Comparison of ENCODE assay signal across 10 cellular contexts in genomic region chr3:151305081-151305777, GRCh38. TPM values are rescaled to one million over a fixed set of nuclear protein-coding genes. Genes with fewer than 3 reads are reported as not detected.
DNase-seq lines count a peak whose midpoint lies in the region; ATAC-seq and TF ChIP-seq lines count a peak whose summit lies in the region.
"Had no signal": no experiment of that assay in that cellular context is flagged by ENCODE, and none has a peak within 500 bp of the region (broad histone marks: within the 10 kb centered on the region; RNA-seq: fewer than 3 reads in every experiment).

No MANE protein-coding gene starts in this region.

- no peak for TF ChIP-seq POLR2A in sigmoid colon (IDR thresholded peaks at IDR 0.05)

- peak; percentile 61 for DNase-seq in NCI-H510A treated with DMSO at 0.1 percent for 48 hours (lab: John Stamatoyannopoulos, UW)
- no peak for DNase-seq in NCI-H510A (lab: John Stamatoyannopoulos, UW)
- no peak for DNase-seq in activated CD4-positive, alpha-beta T cell treated with anti-CD3 and anti-CD28 coated beads, Interleukin-2, amount 10 ng/mL, durations not matched to agents 7 days and 5 days
- peak; percentile 94 to 96 for DNase-seq in foreskin fibroblast
- DNase-seq in sigmoid colon, result peak; percentile 67
- no peak for DNase-seq in germinal center (ENCODE audit: low spot score)
- no peak for DNase-seq in stimulated activated naive CD4-positive, alpha-beta T cell treated with Interleukin-2 at 50 U/mL for 16 hours (lab: John Stamatoyannopoulos, UW)

- H3K4me1 Mint-ChIP-seq in activated CD4-positive, alpha-beta T cell treated with anti-CD3 and anti-CD28 coated beads, Interleukin-2, amount 10 ng/mL, durations not matched to agents 7 days and 5 days, result peaks cover 33% of the 10 kb centered on the region

- TF ChIP-seq CTCF in foreskin fibroblast (IDR thresholded peaks at IDR 0.05; ENCODE audit: low read depth, low read length), result no peak
- no peak for TF ChIP-seq CTCF in sigmoid colon (IDR thresholded peaks at IDR 0.05)

- no peaks in the 10 kb centered on the region for H3K9me3 Mint-ChIP-seq in activated CD4-positive, alpha-beta T cell treated with anti-CD3 and anti-CD28 coated beads, Interleukin-2, amount 10 ng/mL, durations not matched to agents 7 days and 5 days

- H3K27ac Mint-ChIP-seq in activated CD4-positive, alpha-beta T cell treated with anti-CD3 and anti-CD28 coated beads, Interleukin-2, amount 10 ng/mL, durations not matched to agents 7 days and 5 days, result peak overlapping the region; percentile 4

- H3K36me3 ChIP-seq in sigmoid colon, result no peaks in the 10 kb centered on the region
- H3K36me3 ChIP-seq: BLaER1 had no signal

- H3K4me3 ChIP-seq in foreskin fibroblast (ENCODE audit: low read depth in 1 of 2, low read length in 2 of 2) (peak overlapping the region in 1 of 2 donors; percentile 4), sigmoid colon (no peak overlapping the region)
- H3K4me3 ChIP-seq: BLaER1 had no signal

- intact Hi-C loops in sigmoid colon (cut with DNase I), result no loop called here

- ATAC-seq in HG02981 (IDR thresholded peaks at IDR 0.05; ENCODE audit: unreplicated experiment), result no peak

- no peak overlapping the region for H3K4me3 Mint-ChIP-seq in activated CD4-positive, alpha-beta T cell treated with anti-CD3 and anti-CD28 coated beads, Interleukin-2, amount 10 ng/mL, durations not matched to agents 7 days and 5 days

- no peaks in the 10 kb centered on the region for H3K27me3 Mint-ChIP-seq in activated CD4-positive, alpha-beta T cell treated with anti-CD3 and anti-CD28 coated beads, Interleukin-2, amount 10 ng/mL, durations not matched to agents 7 days and 5 days

- POLR2A ChIA-PET in activated CD4-positive, alpha-beta T cell treated with anti-CD3 and anti-CD28 coated beads, Interleukin-2, amount 10 ng/mL, durations not matched to agents 7 days and 5 days (lab: Charles Lee), result interaction anchor here (0.7 kb wide), 1 partner anchor 168 kb away, joined by 3 read pairs; no protein-coding TSS in a partner anchor

- CTCF ChIA-PET in activated CD4-positive, alpha-beta T cell treated with anti-CD3 and anti-CD28 coated beads, Interleukin-2, amount 10 ng/mL, durations not matched to agents 7 days and 5 days (lab: Charles Lee), result interaction anchor here (0.5 to 2.3 kb wide), 10 partner anchors 8 to 137 kb away, joined by 3 to 8 read pairs (median 5); partner anchors contain the start of genes GPR87 and P2RY14

- peak overlapping the region in 1 of 4 donors; percentile 4 for H3K27ac ChIP-seq in sigmoid colon
- H3K27ac ChIP-seq: BLaER1 had no signal

- 42 to 67% methylated on average over 7 of the region's 7 CpGs for WGBS in sigmoid colon, 2 donors

- TF ChIP-seq EP300 in sigmoid colon (IDR thresholded peaks at IDR 0.05), result no peak

- no peaks in the 10 kb centered on the region for H3K9me3 ChIP-seq in sigmoid colon
- H3K9me3 ChIP-seq: BLaER1 had no signal

- no peaks in the 10 kb centered on the region for H3K27me3 ChIP-seq in sigmoid colon
- H3K27me3 ChIP-seq: BLaER1 had no signal

- H3K4me1 ChIP-seq in sigmoid colon, result peaks cover 0 to 11% (median 4%) of the 10 kb centered on the region in 4 donors
- H3K4me1 ChIP-seq: BLaER1 had no signal

- peaks cover 1% of the 10 kb centered on the region for H3K36me3 Mint-ChIP-seq in activated CD4-positive, alpha-beta T cell treated with anti-CD3 and anti-CD28 coated beads, Interleukin-2, amount 10 ng/mL, durations not matched to agents 7 days and 5 days (ENCODE audit: low read depth)

RNA-seq across cellular contexts. Expression of gene GPR87, which starts 11.4 kb away (rescaled TPM):
- total RNA-seq in activated CD4-positive, alpha-beta T cell treated with anti-CD3 and anti-CD28 coated beads, Interleukin-2, amount 10 ng/mL, durations not matched to agents 7 days and 5 days, result under 1 TPM; 0.22 to 0.40 TPM
- not detected for total RNA-seq in sigmoid colon
- under 1 TPM in 1 of 3 donors, not detected in 2; 0.07 TPM for polyA plus RNA-seq in sigmoid colon

RNA-seq across cellular contexts. Expression of gene P2RY13, which starts 24.1 kb away (rescaled TPM):
- not detected for total RNA-seq in activated CD4-positive, alpha-beta T cell treated with anti-CD3 and anti-CD28 coated beads, Interleukin-2, amount 10 ng/mL, durations not matched to agents 7 days and 5 days
- 1 to 10 TPM in 2 of 4 donors, under 1 TPM in 2; 0.28 to 2.3 (median 1.3) TPM for total RNA-seq in sigmoid colon
- polyA plus RNA-seq in sigmoid colon, result 1 to 10 TPM in 2 of 3 donors, under 1 TPM in 1; 0.60 to 3.9 (median 3.0) TPM
- total RNA-seq: pulmonary artery endothelial cell had no signal

RNA-seq across cellular contexts. Expression of gene P2RY14, which starts 26.9 kb away (rescaled TPM):
- total RNA-seq in activated CD4-positive, alpha-beta T cell treated with anti-CD3 and anti-CD28 coated beads, Interleukin-2, amount 10 ng/mL, durations not matched to agents 7 days and 5 days, result under 1 TPM; 0.25 to 0.27 TPM
- 10 to 100 TPM in 2 of 4 donors, 1 to 10 TPM in 2; 6.5 to 26.7 (median 14.9) TPM for total RNA-seq in sigmoid colon
- polyA plus RNA-seq in sigmoid colon, result 1 to 10 TPM; 2.5 to 4.2 (median 3.4) TPM
- total RNA-seq: pulmonary artery endothelial cell had no signal

Comparison
In these comparisons a context has a peak if more than half of its experiments do, and no peak if none do; other contexts are left out.
1. DNase-seq: peak in NCI-H510A treated with DMSO at 0.1 percent for 48 hours (single experiment), foreskin fibroblast (2 of 2) and sigmoid colon (single experiment); none in NCI-H510A (single experiment), activated CD4-positive, alpha-beta T cell treated with anti-CD3 and anti-CD28 coated beads, Interleukin-2, amount 10 ng/mL, durations not matched to agents 7 days and 5 days (single experiment), germinal center (single experiment) and stimulated activated naive CD4-positive, alpha-beta T cell treated with Interleukin-2 at 50 U/mL for 16 hours (single experiment).
2. RNA of gene P2RY14, which starts 26.9 kb away (total RNA-seq): 6.5 to 26.7 TPM in sigmoid colon; 0.25 to 0.27 TPM in activated CD4-positive, alpha-beta T cell treated with anti-CD3 and anti-CD28 coated beads, Interleukin-2, amount 10 ng/mL, durations not matched to agents 7 days and 5 days; every median in the first group is over 4 times any median in the second.